Comparison of ENCODE assay signal across 1 cellular context in the genomic region with DNA sequence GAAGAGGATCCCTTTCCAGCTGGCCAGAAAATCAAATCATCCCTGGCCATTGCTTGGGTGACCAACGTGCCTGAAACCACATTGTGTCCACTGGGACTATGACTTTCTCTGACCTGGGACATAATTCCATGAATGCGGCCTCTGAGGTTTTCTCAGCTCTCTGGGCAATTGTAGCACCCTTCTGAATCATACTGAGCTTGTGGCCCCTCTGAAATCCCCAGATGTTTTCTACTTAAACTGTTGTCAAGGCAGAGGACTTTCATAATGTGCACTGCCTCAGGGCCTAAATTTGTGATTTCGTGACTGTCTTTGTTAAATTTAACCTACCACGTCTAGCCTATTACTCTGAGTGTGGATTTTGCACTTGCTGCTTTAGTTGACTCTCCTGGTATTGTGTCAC.
A peak's percentile ranks its signal among the peaks of the same experiment; 100 is the strongest.
TF ChIP-seq lines count a peak whose summit lies in the region.

No MANE protein-coding gene starts in this region.

TF ChIP-seq in GM12878, 131 proteins besides CTCF, POLR2A, EP300 and RAD21 (continued from another document and continues in another):
- no peak for TF ChIP-seq NR2C2 (IDR thresholded peaks at IDR 0.05; ENCODE audit: borderline replicate concordance, control insufficient read depth, insufficient read length, low read depth)
- no peak for TF ChIP-seq SREBF2 (IDR thresholded peaks at IDR 0.05; ENCODE audit: low read length)
- no peak for TF ChIP-seq BMI1 (IDR thresholded peaks at IDR 0.05; ENCODE audit: borderline replicate concordance)
- TF ChIP-seq JUND (IDR thresholded peaks at IDR 0.05; ENCODE audit: low read depth, low read length), result no peak
- TF ChIP-seq, protein P1, sequence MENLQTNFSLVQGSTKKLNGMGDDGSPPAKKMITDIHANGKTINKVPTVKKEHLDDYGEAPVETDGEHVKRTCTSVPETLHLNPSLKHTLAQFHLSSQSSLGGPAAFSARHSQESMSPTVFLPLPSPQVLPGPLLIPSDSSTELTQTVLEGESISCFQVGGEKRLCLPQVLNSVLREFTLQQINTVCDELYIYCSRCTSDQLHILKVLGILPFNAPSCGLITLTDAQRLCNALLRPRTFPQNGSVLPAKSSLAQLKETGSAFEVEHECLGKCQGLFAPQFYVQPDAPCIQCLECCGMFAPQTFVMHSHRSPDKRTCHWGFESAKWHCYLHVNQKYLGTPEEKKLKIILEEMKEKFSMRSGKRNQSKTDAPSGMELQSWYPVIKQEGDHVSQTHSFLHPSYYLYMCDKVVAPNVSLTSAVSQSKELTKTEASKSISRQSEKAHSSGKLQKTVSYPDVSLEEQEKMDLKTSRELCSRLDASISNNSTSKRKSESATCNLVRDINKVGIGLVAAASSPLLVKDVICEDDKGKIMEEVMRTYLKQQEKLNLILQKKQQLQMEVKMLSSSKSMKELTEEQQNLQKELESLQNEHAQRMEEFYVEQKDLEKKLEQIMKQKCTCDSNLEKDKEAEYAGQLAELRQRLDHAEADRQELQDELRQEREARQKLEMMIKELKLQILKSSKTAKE (IDR thresholded peaks at IDR 0.05; ENCODE audit: low read depth, poor library complexity, severe bottlenecking), result no peak
- TF ChIP-seq CHD2 (IDR thresholded peaks at IDR 0.05; ENCODE audit: borderline replicate concordance, low read depth, low read length), result no peak
- no peak for TF ChIP-seq KLF5 (IDR thresholded peaks at IDR 0.05; ENCODE audit: partially characterized antibody)
- peak; percentile 35 to 41; a peak in 3 of 4 replicates for TF ChIP-seq IKZF2 (IDR thresholded peaks at IDR 0.05)
- TF ChIP-seq RCOR1 (conservative IDR thresholded peaks at IDR 0.05; ENCODE audit: low read depth, low read length), result no peak
- TF ChIP-seq, protein P2, sequence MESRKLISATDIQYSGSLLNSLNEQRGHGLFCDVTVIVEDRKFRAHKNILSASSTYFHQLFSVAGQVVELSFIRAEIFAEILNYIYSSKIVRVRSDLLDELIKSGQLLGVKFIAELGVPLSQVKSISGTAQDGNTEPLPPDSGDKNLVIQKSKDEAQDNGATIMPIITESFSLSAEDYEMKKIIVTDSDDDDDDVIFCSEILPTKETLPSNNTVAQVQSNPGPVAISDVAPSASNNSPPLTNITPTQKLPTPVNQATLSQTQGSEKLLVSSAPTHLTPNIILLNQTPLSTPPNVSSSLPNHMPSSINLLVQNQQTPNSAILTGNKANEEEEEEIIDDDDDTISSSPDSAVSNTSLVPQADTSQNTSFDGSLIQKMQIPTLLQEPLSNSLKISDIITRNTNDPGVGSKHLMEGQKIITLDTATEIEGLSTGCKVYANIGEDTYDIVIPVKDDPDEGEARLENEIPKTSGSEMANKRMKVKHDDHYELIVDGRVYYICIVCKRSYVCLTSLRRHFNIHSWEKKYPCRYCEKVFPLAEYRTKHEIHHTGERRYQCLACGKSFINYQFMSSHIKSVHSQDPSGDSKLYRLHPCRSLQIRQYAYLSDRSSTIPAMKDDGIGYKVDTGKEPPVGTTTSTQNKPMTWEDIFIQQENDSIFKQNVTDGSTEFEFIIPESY (IDR thresholded peaks at IDR 0.05), result no peak
- no peak for TF ChIP-seq YY1 (IDR thresholded peaks at IDR 0.05; ENCODE audit: low read depth, low read length)
- no peak for TF ChIP-seq GATAD2B (conservative IDR thresholded peaks at IDR 0.05; ENCODE audit: low read depth)
- no peak for TF ChIP-seq STAT1 (conservative IDR thresholded peaks at IDR 0.05)
- no peak for TF ChIP-seq NKRF (conservative IDR thresholded peaks at IDR 0.05)
- no peak for TF ChIP-seq IRF3 (IDR thresholded peaks at IDR 0.05)
- TF ChIP-seq DPF2 (IDR thresholded peaks at IDR 0.05), result no peak
- peak; percentile 33; the same call in 1 of the 2 replicates for TF ChIP-seq TCF3 (IDR thresholded peaks at IDR 0.05; ENCODE audit: borderline replicate concordance, insufficient read depth, low read depth, low read length)
- no peak for TF ChIP-seq PAX8 (IDR thresholded peaks at IDR 0.05)
- peak; percentile 52; the same call in 1 of the 2 replicates for TF ChIP-seq MEF2A (IDR thresholded peaks at IDR 0.05; ENCODE audit: insufficient read depth, low read depth, low read length)
- no peak for TF ChIP-seq SIN3A (IDR thresholded peaks at IDR 0.05; ENCODE audit: low read depth, low read length)
- no peak for TF ChIP-seq KDM1A (IDR thresholded peaks at IDR 0.05; ENCODE audit: borderline replicate concordance)
- TF ChIP-seq, protein P3, sequence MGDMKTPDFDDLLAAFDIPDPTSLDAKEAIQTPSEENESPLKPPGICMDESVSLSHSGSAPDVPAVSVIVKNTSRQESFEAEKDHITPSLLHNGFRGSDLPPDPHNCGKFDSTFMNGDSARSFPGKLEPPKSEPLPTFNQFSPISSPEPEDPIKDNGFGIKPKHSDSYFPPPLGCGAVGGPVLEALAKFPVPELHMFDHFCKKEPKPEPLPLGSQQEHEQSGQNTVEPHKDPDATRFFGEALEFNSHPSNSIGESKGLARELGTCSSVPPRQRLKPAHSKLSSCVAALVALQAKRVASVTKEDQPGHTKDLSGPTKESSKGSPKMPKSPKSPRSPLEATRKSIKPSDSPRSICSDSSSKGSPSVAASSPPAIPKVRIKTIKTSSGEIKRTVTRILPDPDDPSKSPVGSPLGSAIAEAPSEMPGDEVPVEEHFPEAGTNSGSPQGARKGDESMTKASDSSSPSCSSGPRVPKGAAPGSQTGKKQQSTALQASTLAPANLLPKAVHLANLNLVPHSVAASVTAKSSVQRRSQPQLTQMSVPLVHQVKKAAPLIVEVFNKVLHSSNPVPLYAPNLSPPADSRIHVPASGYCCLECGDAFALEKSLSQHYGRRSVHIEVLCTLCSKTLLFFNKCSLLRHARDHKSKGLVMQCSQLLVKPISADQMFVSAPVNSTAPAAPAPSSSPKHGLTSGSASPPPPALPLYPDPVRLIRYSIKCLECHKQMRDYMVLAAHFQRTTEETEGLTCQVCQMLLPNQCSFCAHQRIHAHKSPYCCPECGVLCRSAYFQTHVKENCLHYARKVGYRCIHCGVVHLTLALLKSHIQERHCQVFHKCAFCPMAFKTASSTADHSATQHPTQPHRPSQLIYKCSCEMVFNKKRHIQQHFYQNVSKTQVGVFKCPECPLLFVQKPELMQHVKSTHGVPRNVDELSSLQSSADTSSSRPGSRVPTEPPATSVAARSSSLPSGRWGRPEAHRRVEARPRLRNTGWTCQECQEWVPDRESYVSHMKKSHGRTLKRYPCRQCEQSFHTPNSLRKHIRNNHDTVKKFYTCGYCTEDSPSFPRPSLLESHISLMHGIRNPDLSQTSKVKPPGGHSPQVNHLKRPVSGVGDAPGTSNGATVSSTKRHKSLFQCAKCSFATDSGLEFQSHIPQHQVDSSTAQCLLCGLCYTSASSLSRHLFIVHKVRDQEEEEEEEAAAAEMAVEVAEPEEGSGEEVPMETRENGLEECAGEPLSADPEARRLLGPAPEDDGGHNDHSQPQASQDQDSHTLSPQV (IDR thresholded peaks at IDR 0.05), result no peak
- TF ChIP-seq TAF1 (IDR thresholded peaks at IDR 0.05; ENCODE audit: borderline replicate concordance, low read depth, low read length), result no peak
- no peak for TF ChIP-seq HDGF (IDR thresholded peaks at IDR 0.05)
- no peak for TF ChIP-seq RELA (IDR thresholded peaks at IDR 0.05; ENCODE audit: borderline replicate concordance, partially characterized antibody)
- no peak for TF ChIP-seq PKNOX1 (IDR thresholded peaks at IDR 0.05)
- TF ChIP-seq NFIC (IDR thresholded peaks at IDR 0.05; ENCODE audit: low read depth, low read length), result peak; percentile 72; the same call in 1 of the 2 replicates
- no peak for TF ChIP-seq SREBF1 (IDR thresholded peaks at IDR 0.05; ENCODE audit: low read length)
- TF ChIP-seq PAX5 (IDR thresholded peaks at IDR 0.05; ENCODE audit: borderline replicate concordance, low read depth, low read length), result no peak
- TF ChIP-seq SRF (IDR thresholded peaks at IDR 0.05; ENCODE audit: low read depth in 2 of 2, low read length in 2 of 2), result no peak
- no peak for TF ChIP-seq BCL11A (IDR thresholded peaks at IDR 0.05; ENCODE audit: low read depth, low read length)
- TF ChIP-seq SUZ12 (IDR thresholded peaks at IDR 0.05; ENCODE audit: unreplicated experiment), result no peak
- TF ChIP-seq HCFC1 (IDR thresholded peaks at IDR 0.05; ENCODE audit: low read length), result no peak
- TF ChIP-seq TBL1XR1 (IDR thresholded peaks at IDR 0.05; ENCODE audit: low read depth, low read length), result no peak
- TF ChIP-seq LARP7 (IDR thresholded peaks at IDR 0.05), result no peak
- TF ChIP-seq E4F1 (IDR thresholded peaks at IDR 0.05; ENCODE audit: borderline replicate concordance, partially characterized antibody), result no peak
- TF ChIP-seq IRF4 (IDR thresholded peaks at IDR 0.05; ENCODE audit: low read depth, low read length), result no peak
- TF ChIP-seq, protein P4, sequence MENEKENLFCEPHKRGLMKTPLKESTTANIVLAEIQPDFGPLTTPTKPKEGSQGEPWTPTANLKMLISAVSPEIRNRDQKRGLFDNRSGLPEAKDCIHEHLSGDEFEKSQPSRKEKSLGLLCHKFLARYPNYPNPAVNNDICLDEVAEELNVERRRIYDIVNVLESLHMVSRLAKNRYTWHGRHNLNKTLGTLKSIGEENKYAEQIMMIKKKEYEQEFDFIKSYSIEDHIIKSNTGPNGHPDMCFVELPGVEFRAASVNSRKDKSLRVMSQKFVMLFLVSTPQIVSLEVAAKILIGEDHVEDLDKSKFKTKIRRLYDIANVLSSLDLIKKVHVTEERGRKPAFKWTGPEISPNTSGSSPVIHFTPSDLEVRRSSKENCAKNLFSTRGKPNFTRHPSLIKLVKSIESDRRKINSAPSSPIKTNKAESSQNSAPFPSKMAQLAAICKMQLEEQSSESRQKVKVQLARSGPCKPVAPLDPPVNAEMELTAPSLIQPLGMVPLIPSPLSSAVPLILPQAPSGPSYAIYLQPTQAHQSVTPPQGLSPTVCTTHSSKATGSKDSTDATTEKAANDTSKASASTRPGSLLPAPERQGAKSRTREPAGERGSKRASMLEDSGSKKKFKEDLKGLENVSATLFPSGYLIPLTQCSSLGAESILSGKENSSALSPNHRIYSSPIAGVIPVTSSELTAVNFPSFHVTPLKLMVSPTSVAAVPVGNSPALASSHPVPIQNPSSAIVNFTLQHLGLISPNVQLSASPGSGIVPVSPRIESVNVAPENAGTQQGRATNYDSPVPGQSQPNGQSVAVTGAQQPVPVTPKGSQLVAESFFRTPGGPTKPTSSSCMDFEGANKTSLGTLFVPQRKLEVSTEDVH (IDR thresholded peaks at IDR 0.05; ENCODE audit: low read depth, partially characterized antibody), result no peak
